ENCODE assay signal across 1 cellular context in the genomic region with DNA sequence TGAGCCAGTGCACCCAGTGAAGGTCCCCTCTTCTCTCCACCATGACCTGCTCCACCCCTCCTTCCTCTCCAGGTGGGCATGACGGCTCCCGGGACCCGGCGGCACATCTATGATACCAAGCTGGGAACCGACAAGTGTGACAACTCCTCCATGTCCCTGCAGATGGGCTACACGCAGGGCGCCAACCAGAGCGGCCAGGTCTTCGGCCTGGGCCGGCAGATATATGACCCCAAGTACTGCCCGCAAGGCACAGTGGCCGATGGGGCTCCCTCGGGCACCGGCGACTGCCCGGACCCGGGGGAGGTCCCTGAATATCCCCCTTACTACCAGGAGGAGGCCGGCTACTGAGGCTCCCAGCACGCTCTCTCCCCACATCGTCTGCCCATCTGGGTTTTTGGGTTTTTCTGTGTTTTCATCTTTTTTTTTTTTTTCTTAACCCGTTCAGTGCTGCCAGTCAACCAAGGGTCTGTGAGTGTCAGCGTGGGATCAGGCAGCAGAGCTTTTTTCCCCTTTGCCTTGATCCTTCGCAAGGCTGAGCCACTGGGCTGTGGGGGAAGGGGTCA.
TF ChIP-seq lines count a peak whose summit lies in the region.

No MANE protein-coding gene starts in this region.

TF ChIP-seq in SK-N-SH, 30 proteins besides CTCF, POLR2A, EP300 and RAD21:
- TF ChIP-seq ELF1 (IDR thresholded peaks at IDR 0.05) = no peak
- TF ChIP-seq FOXJ3 (CRISPR knock-in tag; IDR thresholded peaks at IDR 0.05) = no peak
- TF ChIP-seq RCOR1 (IDR thresholded peaks at IDR 0.05; ENCODE audit: low read length) = no peak
- no peak for TF ChIP-seq NRF1 (IDR thresholded peaks at IDR 0.05; ENCODE audit: low read depth, low read length)
- no peak for TF ChIP-seq SIN3A (IDR thresholded peaks at IDR 0.05; ENCODE audit: borderline replicate concordance, low read depth, low read length)
- no peak for TF ChIP-seq FOXM1 (IDR thresholded peaks at IDR 0.05; ENCODE audit: low read depth)
- no peak for TF ChIP-seq MAX (IDR thresholded peaks at IDR 0.05; ENCODE audit: low read depth)
- no peak for TF ChIP-seq TCF12 (IDR thresholded peaks at IDR 0.05)
- no peak for TF ChIP-seq POLR2AphosphoS5 (IDR thresholded peaks at IDR 0.05; ENCODE audit: low read depth, low read length)
- TF ChIP-seq YY1 (IDR thresholded peaks at IDR 0.05; ENCODE audit: low read depth) = no peak
- TF ChIP-seq TEAD4 (IDR thresholded peaks at IDR 0.05; ENCODE audit: borderline replicate concordance, insufficient read depth) = no peak
